Comparison of ENCODE assay signal across 1 cellular context in genomic region chr12:56601503-56601902, GRCh38.
TF ChIP-seq lines count a peak whose summit lies in the region.

No MANE protein-coding gene starts in this region.

TF ChIP-seq in HEK293, 187 proteins besides CTCF, POLR2A, EP300 and RAD21 (continued from another document):
- TF ChIP-seq, protein P1, sequence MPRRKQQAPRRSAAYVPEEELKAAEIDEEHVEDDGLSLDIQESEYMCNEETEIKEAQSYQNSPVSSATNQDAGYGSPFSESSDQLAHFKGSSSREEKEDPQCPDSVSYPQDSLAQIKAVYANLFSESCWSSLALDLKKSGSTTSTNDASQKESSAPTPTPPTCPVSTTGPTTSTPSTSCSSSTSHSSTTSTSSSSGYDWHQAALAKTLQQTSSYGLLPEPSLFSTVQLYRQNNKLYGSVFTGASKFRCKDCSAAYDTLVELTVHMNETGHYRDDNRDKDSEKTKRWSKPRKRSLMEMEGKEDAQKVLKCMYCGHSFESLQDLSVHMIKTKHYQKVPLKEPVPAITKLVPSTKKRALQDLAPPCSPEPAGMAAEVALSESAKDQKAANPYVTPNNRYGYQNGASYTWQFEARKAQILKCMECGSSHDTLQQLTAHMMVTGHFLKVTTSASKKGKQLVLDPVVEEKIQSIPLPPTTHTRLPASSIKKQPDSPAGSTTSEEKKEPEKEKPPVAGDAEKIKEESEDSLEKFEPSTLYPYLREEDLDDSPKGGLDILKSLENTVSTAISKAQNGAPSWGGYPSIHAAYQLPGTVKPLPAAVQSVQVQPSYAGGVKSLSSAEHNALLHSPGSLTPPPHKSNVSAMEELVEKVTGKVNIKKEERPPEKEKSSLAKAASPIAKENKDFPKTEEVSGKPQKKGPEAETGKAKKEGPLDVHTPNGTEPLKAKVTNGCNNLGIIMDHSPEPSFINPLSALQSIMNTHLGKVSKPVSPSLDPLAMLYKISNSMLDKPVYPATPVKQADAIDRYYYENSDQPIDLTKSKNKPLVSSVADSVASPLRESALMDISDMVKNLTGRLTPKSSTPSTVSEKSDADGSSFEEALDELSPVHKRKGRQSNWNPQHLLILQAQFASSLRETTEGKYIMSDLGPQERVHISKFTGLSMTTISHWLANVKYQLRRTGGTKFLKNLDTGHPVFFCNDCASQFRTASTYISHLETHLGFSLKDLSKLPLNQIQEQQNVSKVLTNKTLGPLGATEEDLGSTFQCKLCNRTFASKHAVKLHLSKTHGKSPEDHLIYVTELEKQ (tag by site-specific recombination; IDR thresholded peaks at IDR 0.05; ENCODE audit: borderline replicate concordance), result no peak
- TF ChIP-seq, protein P2, sequence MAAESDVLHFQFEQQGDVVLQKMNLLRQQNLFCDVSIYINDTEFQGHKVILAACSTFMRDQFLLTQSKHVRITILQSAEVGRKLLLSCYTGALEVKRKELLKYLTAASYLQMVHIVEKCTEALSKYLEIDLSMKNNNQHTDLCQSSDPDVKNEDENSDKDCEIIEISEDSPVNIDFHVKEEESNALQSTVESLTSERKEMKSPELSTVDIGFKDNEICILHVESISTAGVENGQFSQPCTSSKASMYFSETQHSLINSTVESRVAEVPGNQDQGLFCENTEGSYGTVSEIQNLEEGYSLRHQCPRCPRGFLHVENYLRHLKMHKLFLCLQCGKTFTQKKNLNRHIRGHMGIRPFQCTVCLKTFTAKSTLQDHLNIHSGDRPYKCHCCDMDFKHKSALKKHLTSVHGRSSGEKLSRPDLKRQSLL (tag by site-specific recombination; IDR thresholded peaks at IDR 0.05), result 0 out of 2 replicates have a peak, but pooled peaks have one; percentile 26
- TF ChIP-seq ZNF211 (tag by site-specific recombination; IDR thresholded peaks at IDR 0.05; ENCODE audit: low read depth) (no peak), ZFP41 (tag by site-specific recombination; IDR thresholded peaks at IDR 0.05; ENCODE audit: borderline replicate concordance) (no peak), ZNF548 (tag by site-specific recombination; IDR thresholded peaks at IDR 0.05) (no peak), ZNF26 (tag by site-specific recombination; IDR thresholded peaks at IDR 0.05) (no peak), YY2 (tag by site-specific recombination; IDR thresholded peaks at IDR 0.05) (no peak), TRIM28 (IDR thresholded peaks at IDR 0.05; ENCODE audit: borderline replicate concordance, low read length) (no peak), ZNF747 (tag by site-specific recombination; IDR thresholded peaks at IDR 0.05) (no peak), HOXA7 (CRISPR knock-in tag; IDR thresholded peaks at IDR 0.05; ENCODE audit: borderline replicate concordance) (no peak), ZFHX2 (tag by site-specific recombination; conservative IDR thresholded peaks at IDR 0.05) (peak; percentile 70), ZNF555 (tag by site-specific recombination; conservative IDR thresholded peaks at IDR 0.05) (no peak), GLI4 (tag by site-specific recombination; IDR thresholded peaks at IDR 0.05) (no peak), ZNF600 (tag by site-specific recombination; IDR thresholded peaks at IDR 0.05) (peak; percentile 70; the same call in 1 of the 2 replicates), ZNF366 (tag by site-specific recombination; conservative IDR thresholded peaks at IDR 0.05) (no peak), KLF1 (tag by site-specific recombination; IDR thresholded peaks at IDR 0.05) (no peak), GLIS1 (tag by site-specific recombination; IDR thresholded peaks at IDR 0.05) (0 out of 2 replicates have a peak, but pooled peaks have one; percentile 37), YY1 (tag by site-specific recombination; IDR thresholded peaks at IDR 0.05) (no peak), ZSCAN16 (tag by site-specific recombination; IDR thresholded peaks at IDR 0.05) (no peak), ZNF510 (tag by site-specific recombination; IDR thresholded peaks at IDR 0.05; ENCODE audit: insufficient replicate concordance) (no peak), ZNF621 (tag by site-specific recombination; IDR thresholded peaks at IDR 0.05) (no peak), ZNF426 (tag by site-specific recombination; IDR thresholded peaks at IDR 0.05) (no peak), ZNF837 (tag by site-specific recombination; IDR thresholded peaks at IDR 0.05) (no peak), OVOL3 (tag by site-specific recombination; IDR thresholded peaks at IDR 0.05) (no peak), EGR2 (tag by site-specific recombination; IDR thresholded peaks at IDR 0.05; ENCODE audit: low read depth) (peak; percentile 47; the same call in 1 of the 2 replicates)
- TF ChIP-seq, protein P3, sequence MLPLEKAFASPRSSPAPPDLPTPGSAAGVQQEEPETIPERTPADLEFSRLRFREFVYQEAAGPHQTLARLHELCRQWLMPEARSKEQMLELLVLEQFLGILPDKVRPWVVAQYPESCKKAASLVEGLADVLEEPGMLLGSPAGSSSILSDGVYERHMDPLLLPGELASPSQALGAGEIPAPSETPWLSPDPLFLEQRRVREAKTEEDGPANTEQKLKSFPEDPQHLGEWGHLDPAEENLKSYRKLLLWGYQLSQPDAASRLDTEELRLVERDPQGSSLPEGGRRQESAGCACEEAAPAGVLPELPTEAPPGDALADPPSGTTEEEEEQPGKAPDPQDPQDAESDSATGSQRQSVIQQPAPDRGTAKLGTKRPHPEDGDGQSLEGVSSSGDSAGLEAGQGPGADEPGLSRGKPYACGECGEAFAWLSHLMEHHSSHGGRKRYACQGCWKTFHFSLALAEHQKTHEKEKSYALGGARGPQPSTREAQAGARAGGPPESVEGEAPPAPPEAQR (tag by site-specific recombination; IDR thresholded peaks at IDR 0.05), result no peak
- TF ChIP-seq, protein P4, sequence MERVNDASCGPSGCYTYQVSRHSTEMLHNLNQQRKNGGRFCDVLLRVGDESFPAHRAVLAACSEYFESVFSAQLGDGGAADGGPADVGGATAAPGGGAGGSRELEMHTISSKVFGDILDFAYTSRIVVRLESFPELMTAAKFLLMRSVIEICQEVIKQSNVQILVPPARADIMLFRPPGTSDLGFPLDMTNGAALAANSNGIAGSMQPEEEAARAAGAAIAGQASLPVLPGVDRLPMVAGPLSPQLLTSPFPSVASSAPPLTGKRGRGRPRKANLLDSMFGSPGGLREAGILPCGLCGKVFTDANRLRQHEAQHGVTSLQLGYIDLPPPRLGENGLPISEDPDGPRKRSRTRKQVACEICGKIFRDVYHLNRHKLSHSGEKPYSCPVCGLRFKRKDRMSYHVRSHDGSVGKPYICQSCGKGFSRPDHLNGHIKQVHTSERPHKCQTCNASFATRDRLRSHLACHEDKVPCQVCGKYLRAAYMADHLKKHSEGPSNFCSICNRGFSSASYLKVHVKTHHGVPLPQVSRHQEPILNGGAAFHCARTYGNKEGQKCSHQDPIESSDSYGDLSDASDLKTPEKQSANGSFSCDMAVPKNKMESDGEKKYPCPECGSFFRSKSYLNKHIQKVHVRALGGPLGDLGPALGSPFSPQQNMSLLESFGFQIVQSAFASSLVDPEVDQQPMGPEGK (tag by site-specific recombination; IDR thresholded peaks at IDR 0.05), result no peak
- TF ChIP-seq, protein P5, sequence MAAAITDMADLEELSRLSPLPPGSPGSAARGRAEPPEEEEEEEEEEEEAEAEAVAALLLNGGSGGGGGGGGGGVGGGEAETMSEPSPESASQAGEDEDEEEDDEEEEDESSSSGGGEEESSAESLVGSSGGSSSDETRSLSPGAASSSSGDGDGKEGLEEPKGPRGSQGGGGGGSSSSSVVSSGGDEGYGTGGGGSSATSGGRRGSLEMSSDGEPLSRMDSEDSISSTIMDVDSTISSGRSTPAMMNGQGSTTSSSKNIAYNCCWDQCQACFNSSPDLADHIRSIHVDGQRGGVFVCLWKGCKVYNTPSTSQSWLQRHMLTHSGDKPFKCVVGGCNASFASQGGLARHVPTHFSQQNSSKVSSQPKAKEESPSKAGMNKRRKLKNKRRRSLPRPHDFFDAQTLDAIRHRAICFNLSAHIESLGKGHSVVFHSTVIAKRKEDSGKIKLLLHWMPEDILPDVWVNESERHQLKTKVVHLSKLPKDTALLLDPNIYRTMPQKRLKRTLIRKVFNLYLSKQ (tag by site-specific recombination; IDR thresholded peaks at IDR 0.05; ENCODE audit: borderline replicate concordance), result no peak
- TF ChIP-seq, protein P6, sequence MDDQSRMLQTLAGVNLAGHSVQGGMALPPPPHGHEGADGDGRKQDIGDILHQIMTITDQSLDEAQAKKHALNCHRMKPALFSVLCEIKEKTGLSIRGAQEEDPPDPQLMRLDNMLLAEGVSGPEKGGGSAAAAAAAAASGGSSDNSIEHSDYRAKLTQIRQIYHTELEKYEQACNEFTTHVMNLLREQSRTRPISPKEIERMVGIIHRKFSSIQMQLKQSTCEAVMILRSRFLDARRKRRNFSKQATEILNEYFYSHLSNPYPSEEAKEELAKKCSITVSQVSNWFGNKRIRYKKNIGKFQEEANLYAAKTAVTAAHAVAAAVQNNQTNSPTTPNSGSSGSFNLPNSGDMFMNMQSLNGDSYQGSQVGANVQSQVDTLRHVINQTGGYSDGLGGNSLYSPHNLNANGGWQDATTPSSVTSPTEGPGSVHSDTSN (CRISPR knock-in tag; IDR thresholded peaks at IDR 0.05), result no peak
